ENCODE assay signal across 20 cellular contexts in the genomic region with DNA sequence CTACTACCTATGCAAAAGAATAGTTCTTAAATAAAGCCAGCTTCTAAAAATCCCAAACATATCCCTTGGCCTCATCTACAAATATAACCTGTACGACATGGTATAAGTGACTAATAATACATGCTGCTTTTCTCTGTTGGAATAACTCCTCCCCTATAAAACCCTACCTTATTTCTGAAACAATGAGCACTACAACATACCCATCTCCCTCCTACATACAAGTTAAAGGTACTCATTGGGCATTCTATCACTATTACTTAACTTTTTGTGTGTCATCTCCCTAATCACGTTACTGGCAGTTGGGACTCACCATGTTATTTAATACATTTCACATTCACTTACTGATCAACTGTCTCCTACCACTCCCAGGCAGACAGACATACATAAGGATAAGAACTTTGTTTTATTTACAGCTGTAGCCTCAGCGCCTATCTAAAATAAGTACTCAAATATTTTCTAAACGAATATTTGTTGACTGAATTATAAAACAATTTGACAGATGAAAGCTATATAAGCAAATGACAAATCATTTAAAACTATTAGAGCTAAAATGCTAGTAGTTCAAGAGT. TPM values are rescaled to one million over a fixed set of nuclear protein-coding genes. Genes with fewer than 3 reads are reported as not detected.
"Had no signal": no experiment of that assay in that cellular context is flagged by ENCODE, and none has a peak within 500 bp of the region (broad histone marks: within the 10 kb centered on the region; RNA-seq: fewer than 3 reads in every experiment).

No MANE protein-coding gene starts in this region.

- H3K27me3 Mint-ChIP-seq: activated CD8-positive, alpha-beta memory T cell treated with anti-CD3 and anti-CD28 coated beads, Interleukin-2, amount 10 ng/mL, durations not matched to agents 7 days and 5 days; effector memory CD8-positive, alpha-beta T cell; natural killer cell treated with Interleukin-12 subunit alpha and Interleukin-12 subunit beta and Interleukin-15 and Interleukin-18, amount 100 ng/mL, for 72 hours; progenitor cell of endocrine pancreas had no signal

- H3K4me3 ChIP-seq: body of pancreas, gastroesophageal sphincter, lung, mucosa of descending colon, skin epidermis had no signal

- H3K27ac Mint-ChIP-seq: activated CD8-positive, alpha-beta memory T cell treated with anti-CD3 and anti-CD28 coated beads, Interleukin-2, amount 10 ng/mL, durations not matched to agents 7 days and 5 days; activated naive CD4-positive, alpha-beta T cell treated with anti-CD3 and anti-CD28 coated beads, Interleukin-2, amount 10 ng/mL, durations not matched to agents 7 days and 5 days; natural killer cell treated with Interleukin-12 subunit alpha and Interleukin-12 subunit beta and Interleukin-15 and Interleukin-18, amount 100 ng/mL, for 72 hours; progenitor cell of endocrine pancreas had no signal

- H3K27ac ChIP-seq: body of pancreas, epithelial cell of prostate, gastroesophageal sphincter, skin epidermis had no signal

- DNase-seq: activated CD4-positive, alpha-beta T cell treated with anti-CD3 and anti-CD28 coated beads, Interleukin-2, amount 50 U/mL, for 48 hours; activated CD4-positive, CD25-positive, alpha-beta regulatory T cell treated with anti-CD3 and anti-CD28 coated beads, Interleukin-2, amount 50 U/mL, for 72 hours; activated CD8-positive, alpha-beta memory T cell treated with anti-CD3 and anti-CD28 coated beads, Interleukin-2, amount 10 ng/mL, durations not matched to agents 7 days and 5 days; activated naive CD4-positive, alpha-beta T cell treated with anti-CD3 and anti-CD28 coated beads, Interleukin-2, amount 10 ng/mL, durations not matched to agents 7 days and 5 days; activated T-cell treated with anti-CD3 and anti-CD28 coated beads, Interleukin-2, amount 50 U/mL, for 1 hour; amygdala; body of pancreas; effector memory CD8-positive, alpha-beta T cell; mucosa of descending colon; occipital lobe; right cardiac atrium; stimulated activated naive CD8-positive, alpha-beta T cell treated with anti-CD3 and anti-CD28 coated beads, Interleukin-15, Interleukin-2, amounts not matched to agents 100 U/mL and 50 U/mL, for 24 hours; T-helper 9 cell; trophoblast cell had no signal

- H3K4me3 Mint-ChIP-seq: activated CD8-positive, alpha-beta memory T cell treated with anti-CD3 and anti-CD28 coated beads, Interleukin-2, amount 10 ng/mL, durations not matched to agents 7 days and 5 days; activated naive CD4-positive, alpha-beta T cell treated with anti-CD3 and anti-CD28 coated beads, Interleukin-2, amount 10 ng/mL, durations not matched to agents 7 days and 5 days; natural killer cell treated with Interleukin-12 subunit alpha and Interleukin-12 subunit beta and Interleukin-15 and Interleukin-18, amount 100 ng/mL, for 72 hours had no signal

- H3K27me3 ChIP-seq: body of pancreas, gastroesophageal sphincter had no signal

- H3K9me3 Mint-ChIP-seq: activated naive CD4-positive, alpha-beta T cell treated with anti-CD3 and anti-CD28 coated beads, Interleukin-2, amount 10 ng/mL, durations not matched to agents 7 days and 5 days; effector memory CD8-positive, alpha-beta T cell; natural killer cell treated with Interleukin-12 subunit alpha and Interleukin-12 subunit beta and Interleukin-15 and Interleukin-18, amount 100 ng/mL, for 72 hours had no signal

- ATAC-seq: activated CD8-positive, alpha-beta memory T cell treated with anti-CD3 and anti-CD28 coated beads, Interleukin-2, amount 10 ng/mL, durations not matched to agents 7 days and 5 days; body of pancreas; effector memory CD8-positive, alpha-beta T cell; gastroesophageal sphincter; mucosa of descending colon; natural killer cell treated with Interleukin-12 subunit alpha and Interleukin-12 subunit beta and Interleukin-15 and Interleukin-18, amount 100 ng/mL, for 72 hours; right cardiac atrium; stimulated activated naive CD8-positive, alpha-beta T cell treated with anti-CD3 and anti-CD28 coated beads, Interleukin-15, Interleukin-2, amounts not matched to agents 100 U/mL and 50 U/mL, for 24 hours had no signal

- H3K9me3 ChIP-seq: body of pancreas, gastroesophageal sphincter, mucosa of descending colon had no signal

RNA-seq across cellular contexts. Expression of gene COL23A1, which starts 32.6 kb away (rescaled TPM):
- total RNA-seq: body of pancreas had no signal
